Comparison of ENCODE assay signal across 29 cellular contexts in genomic region chr7:100457033-100457432, GRCh38. TPM values are rescaled to one million over a fixed set of nuclear protein-coding genes. Genes with fewer than 3 reads are reported as not detected.
"Had no signal": no experiment of that assay in that cellular context is flagged by ENCODE, and none has a peak within 500 bp of the region (broad histone marks: within the 10 kb centered on the region; RNA-seq: fewer than 3 reads in every experiment).

No MANE protein-coding gene starts in this region.

- H3K9me3 ChIP-seq: colonic mucosa, gastrocnemius medialis, heart left ventricle, ovary, psoas muscle, spleen, testis, tibial artery had no signal

- DNase-seq: colonic mucosa; effector CD8-positive, alpha-beta T cell; foreskin fibroblast; gastrocnemius medialis; heart left ventricle; kidney; natural killer cell; occipital lobe; ovary; posterior cingulate gyrus; psoas muscle; spleen; stimulated activated CD4-positive, alpha-beta T cell treated with anti-CD3 and anti-CD28 coated beads, Interleukin-4, amount 100 ng/mL, for 4 hours; stimulated activated naive CD8-positive, alpha-beta T cell treated with anti-CD3 and anti-CD28 coated beads, Interleukin-15, Interleukin-2, amounts not matched to agents 100 U/mL and 50 U/mL, for 24 hours; substantia nigra; testis; tibial artery had no signal

- H3K4me1 Mint-ChIP-seq: natural killer cell had no signal

- H3K9me3 Mint-ChIP-seq: dendritic cell treated with granulocyte-macrophage colony-stimulating factor and Interleukin-4, amounts not matched to agents 40 ng/mL and 50 ng/mL, for 4 days; endodermal cell; memory B cell; natural killer cell; stimulated activated memory B cell treated with anti-CD40 and anti-IgM and Interleukin-4, amounts not matched to agents 10 μg/mL and 1 μg/mL and 100 μg/mL, for 72 hours; type B pancreatic cell had no signal

- H3K36me3 Mint-ChIP-seq: natural killer cell had no signal

- H3K27ac ChIP-seq: colonic mucosa, epithelial cell of prostate, gastrocnemius medialis, heart left ventricle, hepatocyte, ovary, psoas muscle, skin epidermis, spleen, testis, tibial artery had no signal

- H3K4me3 Mint-ChIP-seq: dendritic cell treated with granulocyte-macrophage colony-stimulating factor and Interleukin-4, amounts not matched to agents 40 ng/mL and 50 ng/mL, for 4 days; endodermal cell; memory B cell; natural killer cell; stimulated activated memory B cell treated with anti-CD40 and anti-IgM and Interleukin-4, amounts not matched to agents 10 μg/mL and 1 μg/mL and 100 μg/mL, for 72 hours; type B pancreatic cell had no signal

- H3K27ac Mint-ChIP-seq: dendritic cell treated with granulocyte-macrophage colony-stimulating factor and Interleukin-4, amounts not matched to agents 40 ng/mL and 50 ng/mL, for 4 days; endodermal cell; memory B cell; natural killer cell; stimulated activated memory B cell treated with anti-CD40 and anti-IgM and Interleukin-4, amounts not matched to agents 10 μg/mL and 1 μg/mL and 100 μg/mL, for 72 hours; type B pancreatic cell had no signal

- H3K27me3 Mint-ChIP-seq: dendritic cell treated with granulocyte-macrophage colony-stimulating factor and Interleukin-4, amounts not matched to agents 40 ng/mL and 50 ng/mL, for 4 days; memory B cell; stimulated activated memory B cell treated with anti-CD40 and anti-IgM and Interleukin-4, amounts not matched to agents 10 μg/mL and 1 μg/mL and 100 μg/mL, for 72 hours; type B pancreatic cell had no signal

- H3K27me3 ChIP-seq: colonic mucosa, gastrocnemius medialis, heart left ventricle, hepatocyte, ovary, spleen, testis, tibial artery had no signal

- ATAC-seq: gastrocnemius medialis; heart left ventricle; left lobe of liver; natural killer cell; psoas muscle; stimulated activated memory B cell treated with anti-CD40 and anti-IgM and Interleukin-4, amounts not matched to agents 10 μg/mL and 1 μg/mL and 100 μg/mL, for 72 hours; stimulated activated naive CD8-positive, alpha-beta T cell treated with anti-CD3 and anti-CD28 coated beads, Interleukin-15, Interleukin-2, amounts not matched to agents 100 U/mL and 50 U/mL, for 24 hours had no signal

RNA-seq across cellular contexts. Expression of gene SPACDR, which starts 7.0 kb away (rescaled TPM):
- total RNA-seq: glomerular endothelial cell, left lobe of liver, occipital lobe, psoas muscle, renal cortical epithelial cell, urinary bladder had no signal
